Comparison of ENCODE assay signal across 9 cellular contexts in the genomic region with DNA sequence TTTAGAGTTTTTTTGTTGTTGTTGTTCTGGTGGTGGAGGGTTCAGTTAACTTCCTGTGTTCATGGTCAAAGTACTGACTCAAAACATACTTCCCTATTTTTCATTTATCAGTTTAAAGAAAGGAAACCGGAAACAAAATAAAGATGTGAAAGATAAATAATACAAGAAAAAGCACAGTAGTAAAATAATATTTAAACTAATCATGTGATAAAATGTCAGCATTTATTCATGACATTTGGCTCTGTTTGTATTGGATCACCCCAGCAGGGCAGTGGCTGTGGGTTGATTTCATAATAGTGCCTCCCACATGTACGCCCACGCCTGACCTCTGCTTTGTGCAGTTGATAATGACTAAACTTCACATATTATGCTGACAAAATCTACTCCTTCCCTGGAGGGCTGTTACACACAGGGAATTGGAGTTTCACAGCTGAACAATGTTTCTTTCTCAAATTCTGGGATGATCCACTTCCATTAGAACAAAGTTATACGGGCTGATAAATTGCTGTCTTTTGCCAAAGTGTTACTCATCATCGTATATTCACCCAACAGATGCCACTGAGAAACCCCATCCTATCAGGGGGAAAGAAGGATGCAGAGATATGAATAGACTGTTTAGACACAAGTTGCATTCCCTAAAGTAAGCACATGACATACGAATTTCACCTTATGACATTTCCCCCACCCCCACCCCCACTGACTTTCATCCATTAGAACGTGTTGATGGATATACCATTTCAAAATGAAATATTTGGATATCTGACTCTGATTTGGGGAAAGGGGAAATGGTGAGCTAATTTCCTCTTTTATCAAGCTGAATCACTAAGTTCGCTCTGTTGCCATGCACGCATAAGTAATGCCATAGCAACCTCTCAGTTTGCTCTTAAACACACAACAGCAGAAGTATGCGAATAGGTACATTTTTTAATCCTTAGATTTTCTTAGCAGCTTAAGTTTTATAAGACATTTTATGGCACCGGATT. TPM values are rescaled to one million over a fixed set of nuclear protein-coding genes. Genes with fewer than 3 reads are reported as not detected.
DNase-seq lines count a peak whose midpoint lies in the region; ATAC-seq, FAIRE-seq and TF ChIP-seq lines count a peak whose summit lies in the region.
"Had no signal": no experiment of that assay in that cellular context is flagged by ENCODE, and none has a peak within 500 bp of the region (broad histone marks: within the 10 kb centered on the region; RNA-seq: fewer than 3 reads in every experiment).

No MANE protein-coding gene starts in this region.

- no peak for TF ChIP-seq CTCF in astrocyte (IDR thresholded peaks at IDR 0.05; ENCODE audit: insufficient read depth, low read depth, low read length)
- no peak for TF ChIP-seq CTCF in left lung (IDR thresholded peaks at IDR 0.05)
- no peak for TF ChIP-seq CTCF in CD4-positive, alpha-beta T cell (IDR thresholded peaks at IDR 0.05)

- no peak overlapping the region for H2AFZ ChIP-seq in astrocyte (ENCODE audit: low read depth, low read length)

- no peaks in the 10 kb centered on the region for H3K27me3 ChIP-seq in astrocyte (ENCODE audit: insufficient read depth, low read length)
- no peaks in the 10 kb centered on the region for H3K27me3 ChIP-seq in left lung
- no peaks in the 10 kb centered on the region for H3K27me3 ChIP-seq in CD4-positive, alpha-beta T cell (ENCODE audit: control insufficient read depth, insufficient read depth, low read length)

- H3K9me3 ChIP-seq in astrocyte (ENCODE audit: insufficient read depth, low read depth, low read length) (no peaks in the 10 kb centered on the region), left lung (no peaks in the 10 kb centered on the region)
- H3K9me3 ChIP-seq in CD4-positive, alpha-beta T cell (ENCODE audit: control insufficient read depth, low read length) = no peaks in the 10 kb centered on the region

- H3K4me1 ChIP-seq in astrocyte (ENCODE audit: insufficient read depth, low read length) = peaks cover 4% of the 10 kb centered on the region
- no peaks in the 10 kb centered on the region for H3K4me1 ChIP-seq in left lung

- peak overlapping the region; percentile 20 for H3K4me3 ChIP-seq in astrocyte (ENCODE audit: insufficient read depth, low read depth, low read length)
- H3K4me3 ChIP-seq in left lung = no peak overlapping the region

- peak; percentile 72 for FAIRE-seq in astrocyte (lab: Jason Lieb, UNC)

- intact Hi-C loops in left lung (cut with DNase I) = no loop called here
- intact Hi-C loops in CD4-positive, alpha-beta T cell (cut with DNase I, micrococcal nuclease) = no loop called here
- intact Hi-C loops in activated naive CD4-positive, alpha-beta T cell treated with anti-CD3 and anti-CD28 coated beads for 36 hours (cut with micrococcal nuclease) = no loop called here

- H3K36me3 ChIP-seq in astrocyte (ENCODE audit: insufficient read depth, low read length) (no peaks in the 10 kb centered on the region), left lung (no peaks in the 10 kb centered on the region)

- CTCF ChIA-PET in CD4-positive, alpha-beta T cell (lab: Charles Lee) = no interaction called here
- CTCF ChIA-PET in activated naive CD4-positive, alpha-beta T cell treated with anti-CD3 and anti-CD28 coated beads for 36 hours (lab: Charles Lee) = no interaction called here

- peak; percentile 70 for DNase-seq in COLO829 (ENCODE audit: low spot score)
- peak; percentile 79 for DNase-seq in astrocyte (ENCODE audit: low read depth)
- peak in 1 of 2 donors; percentile 68 for DNase-seq in left lung
- DNase-seq in NCI-H1105 treated with DMSO at 0.1 percent for 48 hours (lab: John Stamatoyannopoulos, UW) = no peak
- no peak for DNase-seq in CD4-positive, alpha-beta T cell
- DNase-seq in activated naive CD4-positive, alpha-beta T cell treated with anti-CD3 and anti-CD28 coated beads for 36 hours = no peak

- no peak overlapping the region for H3K4me3 Mint-ChIP-seq in astrocyte (ENCODE audit: unreplicated experiment)
- no peak overlapping the region for H3K4me3 Mint-ChIP-seq in CD4-positive, alpha-beta T cell
- no peak overlapping the region for H3K4me3 Mint-ChIP-seq in activated naive CD4-positive, alpha-beta T cell treated with anti-CD3 and anti-CD28 coated beads for 36 hours

- POLR2A ChIA-PET in CD4-positive, alpha-beta T cell (lab: Charles Lee) = no interaction called here

- ATAC-seq in GM19468 (IDR thresholded peaks at IDR 0.05; ENCODE audit: extremely low read depth, unreplicated experiment) = peak; percentile 70
- peak; percentile 78 for ATAC-seq in HG03565 (IDR thresholded peaks at IDR 0.05; ENCODE audit: unreplicated experiment)
- peak; percentile 87 for ATAC-seq in left lung
- ATAC-seq in CD4-positive, alpha-beta T cell (ENCODE audit: poor library complexity) = no peak

- H3K27ac Mint-ChIP-seq in astrocyte (ENCODE audit: unreplicated experiment) = peak overlapping the region; percentile 62
- H3K27ac Mint-ChIP-seq in CD4-positive, alpha-beta T cell = no peak overlapping the region
- H3K27ac Mint-ChIP-seq in activated naive CD4-positive, alpha-beta T cell treated with anti-CD3 and anti-CD28 coated beads for 36 hours = no peak overlapping the region

- peaks cover 4% of the 10 kb centered on the region for H3K4me1 Mint-ChIP-seq in astrocyte (ENCODE audit: low read depth, unreplicated experiment)
- no peaks in the 10 kb centered on the region for H3K4me1 Mint-ChIP-seq in CD4-positive, alpha-beta T cell (ENCODE audit: low read depth)
- no peaks in the 10 kb centered on the region for H3K4me1 Mint-ChIP-seq in activated naive CD4-positive, alpha-beta T cell treated with anti-CD3 and anti-CD28 coated beads for 36 hours (ENCODE audit: low read depth)

- no peaks in the 10 kb centered on the region for H3K36me3 Mint-ChIP-seq in astrocyte (ENCODE audit: low read depth, unreplicated experiment)
- no peaks in the 10 kb centered on the region for H3K36me3 Mint-ChIP-seq in CD4-positive, alpha-beta T cell (ENCODE audit: low read depth)
- no peaks in the 10 kb centered on the region for H3K36me3 Mint-ChIP-seq in activated naive CD4-positive, alpha-beta T cell treated with anti-CD3 and anti-CD28 coated beads for 36 hours (ENCODE audit: low read depth)

- H3K4me2 ChIP-seq in astrocyte (ENCODE audit: low read length) = peak overlapping the region; percentile 74

- H4K20me1 ChIP-seq in astrocyte (ENCODE audit: insufficient read depth, low read length) = no peaks in the 10 kb centered on the region

- no peaks in the 10 kb centered on the region for H3K79me2 ChIP-seq in astrocyte (ENCODE audit: insufficient read depth, low read length)

- H3K9ac ChIP-seq in astrocyte (ENCODE audit: low read length) = peak overlapping the region; percentile 74

- H3K9me3 Mint-ChIP-seq in astrocyte (ENCODE audit: unreplicated experiment) = no peaks in the 10 kb centered on the region
- no peaks in the 10 kb centered on the region for H3K9me3 Mint-ChIP-seq in CD4-positive, alpha-beta T cell
- H3K9me3 Mint-ChIP-seq in activated naive CD4-positive, alpha-beta T cell treated with anti-CD3 and anti-CD28 coated beads for 36 hours = no peaks in the 10 kb centered on the region

- peaks cover 2% of the 10 kb centered on the region for H3K27me3 Mint-ChIP-seq in astrocyte (ENCODE audit: low read depth, unreplicated experiment)
- peaks cover 13% of the 10 kb centered on the region for H3K27me3 Mint-ChIP-seq in CD4-positive, alpha-beta T cell
- peaks cover 2% of the 10 kb centered on the region for H3K27me3 Mint-ChIP-seq in activated naive CD4-positive, alpha-beta T cell treated with anti-CD3 and anti-CD28 coated beads for 36 hours (ENCODE audit: low read depth)

- H3K27ac ChIP-seq in astrocyte (ENCODE audit: low read depth, low read length) = peak overlapping the region; percentile 86
- peak overlapping the region; percentile 58 to 80 for H3K27ac ChIP-seq in left lung
- H3K27ac ChIP-seq in CD4-positive, alpha-beta T cell (ENCODE audit: low read depth, low read length) = no peak overlapping the region

RNA-seq across cellular contexts. Expression of a gene that starts 48.4 kb away (rescaled TPM):
- not detected in 2 replicates for total RNA-seq in astrocyte
- total RNA-seq in left lung = not detected
- total RNA-seq in CD4-positive, alpha-beta T cell = not detected
- not detected for total RNA-seq in activated naive CD4-positive, alpha-beta T cell treated with anti-CD3 and anti-CD28 coated beads for 36 hours
- total RNA-seq: mononuclear cell had no signal

Comparison
In these comparisons a context has a peak if more than half of its experiments do, and no peak if none do; other contexts are left out.
1. DNase-seq: peak in COLO829 (single experiment) and astrocyte (single experiment); none in NCI-H1105 treated with DMSO at 0.1 percent for 48 hours (single experiment), CD4-positive, alpha-beta T cell (0 of 10) and activated naive CD4-positive, alpha-beta T cell treated with anti-CD3 and anti-CD28 coated beads for 36 hours (single experiment).